ENCODE assay signal across 9 cellular contexts in the genomic region with DNA sequence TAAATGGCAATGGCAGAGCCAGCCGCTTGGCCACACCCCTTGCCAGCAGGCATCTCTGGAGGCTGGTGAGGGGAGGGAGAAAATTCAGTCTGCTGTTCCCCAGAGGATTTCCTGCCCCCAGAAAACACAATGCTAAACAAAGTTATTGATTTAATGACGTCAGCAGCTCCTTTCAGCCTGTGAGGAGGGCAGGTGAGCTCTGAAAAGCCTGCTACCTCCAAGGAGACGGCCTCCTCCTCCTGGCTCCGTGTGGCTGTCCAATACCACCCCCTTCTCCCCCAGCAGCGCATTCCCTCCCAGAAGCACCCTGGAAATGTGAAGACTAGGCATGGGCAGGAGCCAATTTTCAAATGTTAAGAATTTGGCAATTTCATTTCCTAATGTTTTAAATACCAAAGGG.
DNase-seq lines count a peak whose midpoint lies in the region; ATAC-seq lines count a peak whose summit lies in the region.
"Had no signal": no experiment of that assay in that cellular context is flagged by ENCODE, and none has a peak within 500 bp of the region (broad histone marks: within the 10 kb centered on the region; RNA-seq: fewer than 3 reads in every experiment).

No MANE protein-coding gene starts in this region.

- H3K27ac ChIP-seq in trophoblast cell (ENCODE audit: low read depth, low read length): no peak overlapping the region
- H3K27ac ChIP-seq in CD8-positive, alpha-beta memory T cell (ENCODE audit: low read depth, low read length): no peak overlapping the region

- ATAC-seq in activated CD4-positive, alpha-beta T cell treated with anti-CD3 and anti-CD28 coated beads for 36 hours: no peak
- ATAC-seq in GM19455 (IDR thresholded peaks at IDR 0.05; ENCODE audit: unreplicated experiment): no peak

- H3K9ac ChIP-seq in trophoblast cell (ENCODE audit: low read length): no peak overlapping the region

- H4K8ac ChIP-seq in trophoblast cell (ENCODE audit: low read depth, low read length): no peak overlapping the region

- no peak overlapping the region for H3K4me3 Mint-ChIP-seq in CD8-positive, alpha-beta memory T cell
- no peak overlapping the region for H3K4me3 Mint-ChIP-seq in activated CD4-positive, alpha-beta T cell treated with anti-CD3 and anti-CD28 coated beads for 36 hours
- H3K4me3 Mint-ChIP-seq: T-helper 1 cell treated with Interleukin-12 subunit alpha and Interleukin-12 subunit beta and Interleukin-4 antibody, amounts not matched to agents 30 μg/mL and 1 μg/mL, for 36 hours had no signal

- H3K9me3 ChIP-seq in HAP-1 (no peaks in the 10 kb centered on the region), trophoblast cell (ENCODE audit: insufficient read depth, low read depth, low read length) (no peaks in the 10 kb centered on the region)
- no peaks in the 10 kb centered on the region for H3K9me3 ChIP-seq in CD8-positive, alpha-beta memory T cell (ENCODE audit: low read length)

- no peak overlapping the region for H3K14ac ChIP-seq in trophoblast cell (ENCODE audit: low read length)

- H3K23ac ChIP-seq in trophoblast cell (ENCODE audit: low read length): no peak overlapping the region

- H3K4me3 ChIP-seq in HAP-1: no peak overlapping the region
- no peak overlapping the region for H3K4me3 ChIP-seq in trophoblast cell (ENCODE audit: low read depth, low read length)
- H3K4me3 ChIP-seq in CD8-positive, alpha-beta memory T cell (ENCODE audit: low read length): no peak overlapping the region

- H3K9me3 Mint-ChIP-seq in CD8-positive, alpha-beta memory T cell: no peaks in the 10 kb centered on the region
- H3K9me3 Mint-ChIP-seq in activated CD4-positive, alpha-beta T cell treated with anti-CD3 and anti-CD28 coated beads for 36 hours (ENCODE audit: low read depth): no peaks in the 10 kb centered on the region
- H3K9me3 Mint-ChIP-seq: T-helper 1 cell treated with Interleukin-12 subunit alpha and Interleukin-12 subunit beta and Interleukin-4 antibody, amounts not matched to agents 30 μg/mL and 1 μg/mL, for 36 hours had no signal

- no CpG with 5 or more reads among the region's 5 CpGs for WGBS in trophoblast cell (ENCODE audit: extremely low coverage, insufficient coverage, insufficient read length)

- no peak overlapping the region for H3K18ac ChIP-seq in trophoblast cell (ENCODE audit: low read length)

- in situ Hi-C loops in HAP-1 (cut with MboI; ENCODE audit: low sequenced_read_pairs): no loop called here

- intact Hi-C loops in activated CD4-positive, alpha-beta T cell treated with anti-CD3 and anti-CD28 coated beads for 36 hours (cut with DNase I, micrococcal nuclease): no loop called here

- H4K91ac ChIP-seq in trophoblast cell (ENCODE audit: low read depth, low read length): no peak overlapping the region

- no peaks in the 10 kb centered on the region for H3K27me3 Mint-ChIP-seq in CD8-positive, alpha-beta memory T cell
- no peaks in the 10 kb centered on the region for H3K27me3 Mint-ChIP-seq in activated CD4-positive, alpha-beta T cell treated with anti-CD3 and anti-CD28 coated beads for 36 hours

- no peak overlapping the region for H2BK5ac ChIP-seq in trophoblast cell (ENCODE audit: low read depth, low read length, poor library complexity)

- H3K36me3 Mint-ChIP-seq in CD8-positive, alpha-beta memory T cell: peaks cover 0 to 2% (median 0%) of the 10 kb centered on the region in 3 donors
- no peaks in the 10 kb centered on the region for H3K36me3 Mint-ChIP-seq in activated CD4-positive, alpha-beta T cell treated with anti-CD3 and anti-CD28 coated beads for 36 hours (ENCODE audit: low read depth)

- no peak overlapping the region for H2AK5ac ChIP-seq in trophoblast cell (ENCODE audit: low read length)

- H3K4me1 ChIP-seq in HAP-1: peaks cover 45% of the 10 kb centered on the region
- peaks cover 9 to 11% of the 10 kb centered on the region in 2 experiments for H3K4me1 ChIP-seq in trophoblast cell (ENCODE audit: control insufficient read depth in 1 of 2, insufficient read depth in 2 of 2, low read length in 2 of 2)
- H3K4me1 ChIP-seq in CD8-positive, alpha-beta memory T cell (ENCODE audit: insufficient read depth, low read length): no peaks in the 10 kb centered on the region

- POLR2A ChIA-PET in CD8-positive, alpha-beta memory T cell (lab: Charles Lee): no interaction called here
- POLR2A ChIA-PET in activated CD4-positive, alpha-beta T cell treated with anti-CD3 and anti-CD28 coated beads for 36 hours (lab: Charles Lee): no interaction called here

- no peak overlapping the region for H3K4ac ChIP-seq in trophoblast cell (ENCODE audit: low read depth, low read length)

- H3K79me1 ChIP-seq in trophoblast cell (ENCODE audit: low read length): no peaks in the 10 kb centered on the region

- H3K79me2 ChIP-seq in trophoblast cell (ENCODE audit: control insufficient read depth, insufficient read depth, low read length, poor library complexity): no peaks in the 10 kb centered on the region

- CTCF ChIA-PET in CD8-positive, alpha-beta memory T cell (lab: Charles Lee): no interaction called here
- CTCF ChIA-PET in activated CD4-positive, alpha-beta T cell treated with anti-CD3 and anti-CD28 coated beads for 36 hours (lab: Charles Lee): no interaction called here

- H3K36me3 ChIP-seq in HAP-1 (replicated peaks): no peaks in the 10 kb centered on the region
- H3K36me3 ChIP-seq in trophoblast cell (ENCODE audit: control insufficient read depth in 1 of 2, insufficient read depth in 2 of 2, low read length in 2 of 2): no peaks in the 10 kb centered on the region
- H3K36me3 ChIP-seq in CD8-positive, alpha-beta memory T cell (ENCODE audit: insufficient read depth, low read length): no peaks in the 10 kb centered on the region

- DNase-seq in HAP-1 (ENCODE audit: low spot score in 2 of 2) (peak; percentile 77 to 81), NCI-H2227 treated with DMSO at 0.1 percent for 48 hours (lab: John Stamatoyannopoulos, UW) (peak; percentile 73), fibroblast of gingiva (ENCODE audit: low read depth) (peak; percentile 34), trophoblast cell (no peak), HK-2 (ENCODE audit: unreplicated experiment) (no peak)
- DNase-seq in CD8-positive, alpha-beta memory T cell: no peak
- no peak for DNase-seq in activated CD4-positive, alpha-beta T cell treated with anti-CD3 and anti-CD28 coated beads for 36 hours

- no peak overlapping the region for H2AFZ ChIP-seq in trophoblast cell (ENCODE audit: insufficient read depth, low read length, poor library complexity)

- no peak overlapping the region for H4K12ac ChIP-seq in trophoblast cell (ENCODE audit: low read depth, low read length)

- H2BK120ac ChIP-seq in trophoblast cell (ENCODE audit: insufficient read depth, low read length, poor library complexity): no peak overlapping the region

- H2BK12ac ChIP-seq in trophoblast cell (ENCODE audit: low read length): peak overlapping the region; percentile 10

- no peak overlapping the region for H3K27ac Mint-ChIP-seq in CD8-positive, alpha-beta memory T cell
- H3K27ac Mint-ChIP-seq in activated CD4-positive, alpha-beta T cell treated with anti-CD3 and anti-CD28 coated beads for 36 hours: no peak overlapping the region
- H3K27ac Mint-ChIP-seq: T-helper 1 cell treated with Interleukin-12 subunit alpha and Interleukin-12 subunit beta and Interleukin-4 antibody, amounts not matched to agents 30 μg/mL and 1 μg/mL, for 36 hours had no signal

- H3K27me3 ChIP-seq in HAP-1 (ENCODE audit: low read depth) (no peaks in the 10 kb centered on the region), trophoblast cell (ENCODE audit: insufficient read depth, low read length) (no peaks in the 10 kb centered on the region)
- no peaks in the 10 kb centered on the region for H3K27me3 ChIP-seq in CD8-positive, alpha-beta memory T cell (ENCODE audit: insufficient read depth, low read length, poor library complexity, severe bottlenecking)

- no peak overlapping the region for H3K4me2 ChIP-seq in trophoblast cell (ENCODE audit: low read length)

- peaks cover 18 to 32% (median 21%) of the 10 kb centered on the region in 3 donors for H3K4me1 Mint-ChIP-seq in CD8-positive, alpha-beta memory T cell
- H3K4me1 Mint-ChIP-seq in activated CD4-positive, alpha-beta T cell treated with anti-CD3 and anti-CD28 coated beads for 36 hours: peaks cover 8% of the 10 kb centered on the region

Comparison
In these comparisons a context has a peak if more than half of its experiments do, and no peak if none do; other contexts are left out.
1. DNase-seq: peak in HAP-1 (2 of 2), NCI-H2227 treated with DMSO at 0.1 percent for 48 hours (single experiment) and fibroblast of gingiva (single experiment); none in trophoblast cell (0 of 2), CD8-positive, alpha-beta memory T cell (0 of 5), activated CD4-positive, alpha-beta T cell treated with anti-CD3 and anti-CD28 coated beads for 36 hours (single experiment) and HK-2 (single experiment).